18 cellular contexts compared by ENCODE assay signal in genomic region chr2:230129343-230129742, GRCh38.
DNase-seq lines count a peak whose midpoint lies in the region; ATAC-seq, FAIRE-seq and TF ChIP-seq lines count a peak whose summit lies in the region.
"Had no signal": no experiment of that assay in that cellular context is flagged by ENCODE, and none has a peak within 500 bp of the region (broad histone marks: within the 10 kb centered on the region; RNA-seq: fewer than 3 reads in every experiment).

No MANE protein-coding gene starts in this region.

- no peaks in the 10 kb centered on the region for H3K9me3 Mint-ChIP-seq in MCF 10A (ENCODE audit: unreplicated experiment)
- H3K9me3 Mint-ChIP-seq in astrocyte (ENCODE audit: unreplicated experiment): peaks cover 6% of the 10 kb centered on the region
- H3K9me3 Mint-ChIP-seq: brain; stimulated activated naive B cell treated with anti-CD40 and anti-IgM and Interleukin-4, amounts not matched to agents 10 μg/mL and 1 μg/mL and 100 μg/mL, for 72 hours; WTC11 had no signal

- no peaks in the 10 kb centered on the region for H3K27me3 Mint-ChIP-seq in MCF 10A (ENCODE audit: insufficient read depth, unreplicated experiment)
- peaks cover 2% of the 10 kb centered on the region for H3K27me3 Mint-ChIP-seq in astrocyte (ENCODE audit: low read depth, unreplicated experiment)
- H3K27me3 Mint-ChIP-seq: brain had no signal

- H3K27me3 ChIP-seq in breast epithelium (no peaks in the 10 kb centered on the region), astrocyte (ENCODE audit: insufficient read depth, low read length) (no peaks in the 10 kb centered on the region), lung (ENCODE audit: control insufficient read depth, insufficient read depth) (no peaks in the 10 kb centered on the region), thyroid gland (no peaks in the 10 kb centered on the region)

- no peak overlapping the region for H3K9ac ChIP-seq in astrocyte (ENCODE audit: low read length)

- peak overlapping the region; percentile 77 to 87 for H3K27ac ChIP-seq in breast epithelium
- H3K27ac ChIP-seq in astrocyte (ENCODE audit: low read depth, low read length): no peak overlapping the region
- H3K27ac ChIP-seq in lung (ENCODE audit: low read depth in 1 of 2, low read length in 1 of 2): peak overlapping the region; percentile 52 to 84
- H3K27ac ChIP-seq in thyroid gland: peak overlapping the region; percentile 36 to 64 (median 60)

- H3K27ac Mint-ChIP-seq in MCF 10A (ENCODE audit: low read depth, unreplicated experiment): no peak overlapping the region
- H3K27ac Mint-ChIP-seq in astrocyte (ENCODE audit: unreplicated experiment): no peak overlapping the region
- H3K27ac Mint-ChIP-seq: natural killer cell; stimulated activated naive B cell treated with anti-CD40 and anti-IgM and Interleukin-4, amounts not matched to agents 10 μg/mL and 1 μg/mL and 100 μg/mL, for 72 hours; WTC11 had no signal

- BruUV-seq in MCF 10A (replicated peaks; lab: Mats Ljungman, UMichigan): no TSS peak

- H3K36me3 ChIP-seq in breast epithelium (no peaks in the 10 kb centered on the region), astrocyte (ENCODE audit: insufficient read depth, low read length) (no peaks in the 10 kb centered on the region), lung (ENCODE audit: control insufficient read depth in 2 of 2, insufficient read depth in 2 of 2, low read length in 2 of 2) (no peaks in the 10 kb centered on the region), thyroid gland (no peaks in the 10 kb centered on the region)

- H3K9me3 ChIP-seq in breast epithelium (peaks cover 0 to 9% of the 10 kb centered on the region in 2 donors), astrocyte (ENCODE audit: insufficient read depth, low read depth, low read length) (peaks cover 12% of the 10 kb centered on the region), lung (ENCODE audit: control insufficient read depth in 2 of 2, insufficient read depth in 1 of 2, low read length in 1 of 2) (peaks cover 0 to 6% of the 10 kb centered on the region in 2 donors), thyroid gland (no peaks in the 10 kb centered on the region)

- ATAC-seq in lung (ENCODE audit: insufficient read depth, low FRiP score): no peak
- no peak for ATAC-seq in GM21390 (IDR thresholded peaks at IDR 0.05; ENCODE audit: unreplicated experiment)
- ATAC-seq: natural killer cell; stimulated activated naive B cell treated with anti-CD40 and anti-IgM and Interleukin-4, amounts not matched to agents 10 μg/mL and 1 μg/mL and 100 μg/mL, for 72 hours; WTC11 had no signal

- peaks cover 6% of the 10 kb centered on the region for H3K4me1 Mint-ChIP-seq in MCF 10A (ENCODE audit: insufficient read depth, unreplicated experiment)
- peaks cover 2% of the 10 kb centered on the region for H3K4me1 Mint-ChIP-seq in astrocyte (ENCODE audit: low read depth, unreplicated experiment)
- H3K4me1 Mint-ChIP-seq: brain, WTC11 had no signal

- FAIRE-seq in astrocyte (lab: Jason Lieb, UNC): peak; percentile 62
- FAIRE-seq: keratinocyte had no signal

- CTCF ChIA-PET in MCF 10A (lab: Yijun Ruan, JAX): interaction anchor here (0.6 kb wide), 1 partner anchor 418 kb away, joined by 3 read pairs; no protein-coding TSS in a partner anchor

- H3K36me3 Mint-ChIP-seq in MCF 10A (ENCODE audit: insufficient read depth, unreplicated experiment) (peaks cover 10% of the 10 kb centered on the region), astrocyte (ENCODE audit: low read depth, unreplicated experiment) (peaks cover 2% of the 10 kb centered on the region)
- H3K36me3 Mint-ChIP-seq: brain; natural killer cell; stimulated activated naive B cell treated with anti-CD40 and anti-IgM and Interleukin-4, amounts not matched to agents 10 μg/mL and 1 μg/mL and 100 μg/mL, for 72 hours; WTC11 had no signal

- H2AFZ ChIP-seq in astrocyte (ENCODE audit: low read depth, low read length): no peak overlapping the region

- H3K4me3 ChIP-seq in breast epithelium: peak overlapping the region in 2 of 3 donors; percentile 31 to 48
- no peak overlapping the region for H3K4me3 ChIP-seq in astrocyte (ENCODE audit: insufficient read depth, low read depth, low read length)
- no peak overlapping the region for H3K4me3 ChIP-seq in lung
- H3K4me3 ChIP-seq in thyroid gland (replicated peaks in 1 of 3): no peak overlapping the region

- TF ChIP-seq POLR2A in breast epithelium (IDR thresholded peaks at IDR 0.05): no peak
- TF ChIP-seq POLR2A in thyroid gland (IDR thresholded peaks at IDR 0.05): no peak

- H3K4me2 ChIP-seq in astrocyte (ENCODE audit: low read length): no peak overlapping the region

- POLR2A ChIA-PET in MCF 10A (lab: Yijun Ruan, JAX): interaction anchor here (0.9 kb wide), 1 partner anchor 11 kb away, joined by 5 read pairs; no protein-coding TSS in a partner anchor

- no peak overlapping the region for H3K4me3 Mint-ChIP-seq in MCF 10A (ENCODE audit: unreplicated experiment)
- H3K4me3 Mint-ChIP-seq in astrocyte (ENCODE audit: unreplicated experiment): no peak overlapping the region
- H3K4me3 Mint-ChIP-seq: natural killer cell; stimulated activated naive B cell treated with anti-CD40 and anti-IgM and Interleukin-4, amounts not matched to agents 10 μg/mL and 1 μg/mL and 100 μg/mL, for 72 hours; WTC11 had no signal

- intact Hi-C loops in breast epithelium (cut with DNase I; ENCODE audit: low total_unique reads) (loop anchor here (10.0 kb wide), 1 partner anchor 1435 kb away; no protein-coding TSS in a partner anchor), MCF 10A (cut with micrococcal nuclease) (no loop called here), thyroid gland (cut with DNase I) (no loop called here), posterior cingulate gyrus (cut with DNase I) (no loop called here)

- DNase-seq in breast epithelium (ENCODE audit: low spot score in 2 of 2): no peak
- DNase-seq in MCF 10A (ENCODE audit: unreplicated experiment): no peak
- DNase-seq in astrocyte (ENCODE audit: low read depth): no peak
- no peak for DNase-seq in lung (ENCODE audit: low spot score)
- DNase-seq in thyroid gland: no peak
- DNase-seq in NCI-H2196 (lab: John Stamatoyannopoulos, UW; ENCODE audit: unreplicated experiment): no peak
- no peak for DNase-seq in posterior cingulate gyrus
- DNase-seq: activated gamma-delta T cell; effector CD8-positive, alpha-beta T cell; natural killer cell; NCI-H1105 treated with DMSO at 0.1 percent for 48 hours; NCI-H2227 treated with DMSO at 0.1 percent for 48 hours; stimulated activated naive B cell treated with anti-CD40 and anti-IgM and Interleukin-4, amounts not matched to agents 10 μg/mL and 1 μg/mL and 100 μg/mL, for 72 hours; SW 1271 had no signal

- no peaks in the 10 kb centered on the region for H4K20me1 ChIP-seq in astrocyte (ENCODE audit: insufficient read depth, low read length)

- 56 to 67% methylated on average over 1 of the region's 1 CpG for WGBS in lung, 2 donors
- 86 to 90% methylated on average over 1 of the region's 1 CpG for WGBS in thyroid gland, 2 donors

- H3K79me2 ChIP-seq in astrocyte (ENCODE audit: insufficient read depth, low read length): no peaks in the 10 kb centered on the region

- H3K4me1 ChIP-seq in breast epithelium (no peaks in the 10 kb centered on the region), astrocyte (ENCODE audit: insufficient read depth, low read length) (peaks cover 3% of the 10 kb centered on the region), lung (ENCODE audit: control insufficient read depth in 2 of 2, insufficient read depth in 2 of 2, low read length in 2 of 2) (peaks cover 0 to 8% of the 10 kb centered on the region in 2 donors), thyroid gland (no peaks in the 10 kb centered on the region)

- TF ChIP-seq CTCF in breast epithelium (IDR thresholded peaks at IDR 0.05) (no peak), MCF 10A (IDR thresholded peaks at IDR 0.05; ENCODE audit: unreplicated experiment) (no peak), astrocyte (IDR thresholded peaks at IDR 0.05; ENCODE audit: insufficient read depth, low read depth, low read length) (no peak), lung (IDR thresholded peaks at IDR 0.05; ENCODE audit: control extremely low read depth, extremely low read depth) (no peak), thyroid gland (IDR thresholded peaks at IDR 0.05) (no peak)

Comparison
In these comparisons a context has a peak if more than half of its experiments do, and no peak if none do; other contexts are left out.
1. H3K4me3 ChIP-seq: peak in breast epithelium (2 of 3); none in astrocyte (single experiment), lung (single experiment) and thyroid gland (0 of 3).